In genomic region chr19:1888385-1888784, GRCh38 we compare ENCODE assay signal across 20 cellular contexts. TPM values are rescaled to one million over a fixed set of nuclear protein-coding genes. Genes with fewer than 3 reads are reported as not detected.
DNase-seq lines count a peak whose midpoint lies in the region; ATAC-seq and TF ChIP-seq lines count a peak whose summit lies in the region.
"Had no signal": no experiment of that assay in that cellular context is flagged by ENCODE, and none has a peak within 500 bp of the region (broad histone marks: within the 10 kb centered on the region; RNA-seq: fewer than 3 reads in every experiment).

No MANE protein-coding gene starts in this region.

- H3K27me3 Mint-ChIP-seq in CD8-positive, alpha-beta T cell (ENCODE audit: low read depth): no peaks in the 10 kb centered on the region
- H3K27me3 Mint-ChIP-seq in activated CD8-positive, alpha-beta T cell treated with anti-CD3 and anti-CD28 coated beads for 36 hours: no peaks in the 10 kb centered on the region
- H3K27me3 Mint-ChIP-seq: CD4-positive, alpha-beta T cell had no signal

- H3K36me3 Mint-ChIP-seq in CD8-positive, alpha-beta T cell: peaks cover 13% of the 10 kb centered on the region
- H3K36me3 Mint-ChIP-seq in activated CD8-positive, alpha-beta T cell treated with anti-CD3 and anti-CD28 coated beads for 36 hours (ENCODE audit: low read depth): peaks cover 11% of the 10 kb centered on the region

- peaks cover 19% of the 10 kb centered on the region for H3K4me1 Mint-ChIP-seq in CD8-positive, alpha-beta T cell (ENCODE audit: low read depth)
- H3K4me1 Mint-ChIP-seq in activated CD8-positive, alpha-beta T cell treated with anti-CD3 and anti-CD28 coated beads for 36 hours (ENCODE audit: low read depth): peaks cover 16% of the 10 kb centered on the region

- no peak overlapping the region for H3K4me3 Mint-ChIP-seq in CD8-positive, alpha-beta T cell
- no peak overlapping the region for H3K4me3 Mint-ChIP-seq in activated CD8-positive, alpha-beta T cell treated with anti-CD3 and anti-CD28 coated beads for 36 hours
- H3K4me3 Mint-ChIP-seq: CD4-positive, alpha-beta T cell had no signal

- no peak overlapping the region for H3K4me2 ChIP-seq in BLaER1
- no peak overlapping the region for H3K4me2 ChIP-seq in osteoblast (ENCODE audit: insufficient read depth, low read length)
- H3K4me2 ChIP-seq: PC-9 had no signal

- peaks cover 17% of the 10 kb centered on the region for H3K79me2 ChIP-seq in osteoblast (ENCODE audit: insufficient read depth, low read length)

- peaks cover 50% of the 10 kb centered on the region for H3K4me1 ChIP-seq in BLaER1
- peaks cover 19% of the 10 kb centered on the region for H3K4me1 ChIP-seq in adipocyte (ENCODE audit: control insufficient read depth, insufficient read depth, low read length)
- peaks cover 10% of the 10 kb centered on the region for H3K4me1 ChIP-seq in osteoblast (ENCODE audit: insufficient read depth, low read length)
- H3K4me1 ChIP-seq in CD8-positive, alpha-beta T cell (ENCODE audit: insufficient read depth, low read length): peaks cover 14% of the 10 kb centered on the region

- H3K27ac ChIP-seq in BLaER1 (0 out of 2 replicates have a peak overlapping the region, but pooled peaks have one; percentile 32), osteoblast (ENCODE audit: low read depth, low read length) (no peak overlapping the region)
- H3K27ac ChIP-seq in CD8-positive, alpha-beta T cell (ENCODE audit: low read depth, low read length): no peak overlapping the region
- H3K27ac ChIP-seq: PC-9 had no signal

- no peaks in the 10 kb centered on the region for H3K27me3 ChIP-seq in BLaER1
- no peaks in the 10 kb centered on the region for H3K27me3 ChIP-seq in adipocyte (replicated peaks; ENCODE audit: control insufficient read depth, insufficient read depth, low read length)
- no peaks in the 10 kb centered on the region for H3K27me3 ChIP-seq in osteoblast (ENCODE audit: insufficient read depth, low read length)
- H3K27me3 ChIP-seq in CD8-positive, alpha-beta T cell (ENCODE audit: insufficient read depth, low read length): no peaks in the 10 kb centered on the region
- H3K27me3 ChIP-seq: BLaER1 treated with 17β-estradiol and CSF1 and Interleukin-3, amounts not matched to agents 10 nM and 100 nM had no signal

- no peak for TF ChIP-seq CTCF in osteoblast (IDR thresholded peaks at IDR 0.05; ENCODE audit: extremely low read depth, low read depth, low read length)
- TF ChIP-seq CTCF in CD8-positive, alpha-beta T cell (IDR thresholded peaks at IDR 0.05): no peak
- TF ChIP-seq CTCF in activated CD8-positive, alpha-beta T cell treated with anti-CD3 and anti-CD28 coated beads for 36 hours (IDR thresholded peaks at IDR 0.05): no peak

- H3K9ac ChIP-seq in BLaER1 (no peak overlapping the region), adipocyte (ENCODE audit: low read length) (peak overlapping the region; percentile 4)

- POLR2A ChIA-PET in CD8-positive, alpha-beta T cell (lab: Charles Lee): interaction anchor here (1.5 kb wide), 1 partner anchor 12 kb away, joined by 4 read pairs; no protein-coding TSS in a partner anchor
- POLR2A ChIA-PET in activated CD8-positive, alpha-beta T cell treated with anti-CD3 and anti-CD28 coated beads for 36 hours (lab: Charles Lee): interaction anchor here (1.3 to 1.9 kb wide), 2 partner anchors 8 to 144 kb away, joined by 3 to 4 read pairs; no protein-coding TSS in a partner anchor

- CTCF ChIA-PET in CD8-positive, alpha-beta T cell (lab: Charles Lee): no interaction called here
- CTCF ChIA-PET in activated CD8-positive, alpha-beta T cell treated with anti-CD3 and anti-CD28 coated beads for 36 hours (lab: Charles Lee): interaction anchor here (0.6 kb wide), 1 partner anchor 23 kb away, joined by 3 read pairs; no protein-coding TSS in a partner anchor

- DNase-seq in adipocyte (ENCODE audit: low read depth): no peak
- peak; percentile 56 for DNase-seq in osteoblast (ENCODE audit: insufficient read length, low spot score, missing footprints)
- no peak for DNase-seq in CD8-positive, alpha-beta T cell
- DNase-seq in activated CD8-positive, alpha-beta T cell treated with anti-CD3 and anti-CD28 coated beads for 36 hours: no peak
- DNase-seq: CD4-positive, alpha-beta T cell; COR-L47; DMS53; H7; KG1; MM.1S; NCI-H2029; NCI-H446; NCI-H524 treated with DMSO at 0.1 percent for 48 hours; NCI-H82; NK-92 treated with Interleukin-12 subunit alpha and Interleukin-12 subunit beta, amount 100 ng/mL, for 24 hours; PC-9; Right ventricle myocardium superior had no signal

- H3K36me3 ChIP-seq in BLaER1: no peaks in the 10 kb centered on the region
- H3K36me3 ChIP-seq in adipocyte (ENCODE audit: control insufficient read depth, insufficient read depth, low read length, severe bottlenecking): no peaks in the 10 kb centered on the region
- no peaks in the 10 kb centered on the region for H3K36me3 ChIP-seq in osteoblast (ENCODE audit: insufficient read depth, low read length)
- H3K36me3 ChIP-seq in CD8-positive, alpha-beta T cell (ENCODE audit: insufficient read depth, low read length): no peaks in the 10 kb centered on the region

- H3K9me3 ChIP-seq in BLaER1: no peaks in the 10 kb centered on the region
- no peaks in the 10 kb centered on the region for H3K9me3 ChIP-seq in adipocyte (ENCODE audit: control insufficient read depth, low read length)
- no peaks in the 10 kb centered on the region for H3K9me3 ChIP-seq in osteoblast (ENCODE audit: low read depth, low read length)
- H3K9me3 ChIP-seq in CD8-positive, alpha-beta T cell (ENCODE audit: low read length): no peaks in the 10 kb centered on the region
- H3K9me3 ChIP-seq: BLaER1 treated with 17β-estradiol and CSF1 and Interleukin-3, amounts not matched to agents 10 nM and 100 nM had no signal

- H2AFZ ChIP-seq in osteoblast (ENCODE audit: low read length): no peak overlapping the region
- H2AFZ ChIP-seq: PC-9 had no signal

- no peaks in the 10 kb centered on the region for H3K9me3 Mint-ChIP-seq in CD8-positive, alpha-beta T cell
- no peaks in the 10 kb centered on the region for H3K9me3 Mint-ChIP-seq in activated CD8-positive, alpha-beta T cell treated with anti-CD3 and anti-CD28 coated beads for 36 hours
- H3K9me3 Mint-ChIP-seq: CD4-positive, alpha-beta T cell had no signal

- intact Hi-C loops in CD8-positive, alpha-beta T cell (cut with DNase I, micrococcal nuclease): no loop called here
- intact Hi-C loops in activated CD8-positive, alpha-beta T cell treated with anti-CD3 and anti-CD28 coated beads for 36 hours (cut with micrococcal nuclease): no loop called here

- H4K20me1 ChIP-seq in BLaER1: peaks cover 17% of the 10 kb centered on the region
- H4K20me1 ChIP-seq in osteoblast (ENCODE audit: insufficient read depth, low read length): peaks cover 17% of the 10 kb centered on the region

- no peak overlapping the region for H3K4me3 ChIP-seq in BLaER1
- no peak overlapping the region for H3K4me3 ChIP-seq in adipocyte (ENCODE audit: low read length)
- no peak overlapping the region for H3K4me3 ChIP-seq in osteoblast (ENCODE audit: insufficient read depth, low read length)
- no peak overlapping the region for H3K4me3 ChIP-seq in CD8-positive, alpha-beta T cell (ENCODE audit: low read depth, low read length)
- H3K4me3 ChIP-seq: BLaER1 treated with 17β-estradiol and CSF1 and Interleukin-3, amounts not matched to agents 10 nM and 100 nM; PC-9 had no signal

- ATAC-seq in CD8-positive, alpha-beta T cell: no peak
- no peak for ATAC-seq in GM18907 (IDR thresholded peaks at IDR 0.05; ENCODE audit: unreplicated experiment)
- no peak for ATAC-seq in activated CD8-positive, alpha-beta T cell treated with anti-CD3 and anti-CD28 coated beads for 36 hours

- no peak overlapping the region for H3K27ac Mint-ChIP-seq in CD8-positive, alpha-beta T cell
- no peak overlapping the region for H3K27ac Mint-ChIP-seq in activated CD8-positive, alpha-beta T cell treated with anti-CD3 and anti-CD28 coated beads for 36 hours
- H3K27ac Mint-ChIP-seq: CD4-positive, alpha-beta T cell had no signal

RNA-seq across cellular contexts. Expression of gene ABHD17A, which starts 3.1 kb away (rescaled TPM):
- 49.5 and 52.5 TPM in 2 replicates for total RNA-seq in osteoblast
- 100 to 1,000 TPM; 204 TPM for total RNA-seq in CD8-positive, alpha-beta T cell
- total RNA-seq in activated CD8-positive, alpha-beta T cell treated with anti-CD3 and anti-CD28 coated beads for 36 hours: 100 to 1,000 TPM; 112 to 113 TPM

RNA-seq across cellular contexts. Expression of gene ADAT3, which starts 16.8 kb away (rescaled TPM):
- 3.3 and 3.8 TPM in 2 replicates for total RNA-seq in osteoblast
- total RNA-seq in CD8-positive, alpha-beta T cell: 1 to 10 TPM; 6.4 to 7.3 TPM
- total RNA-seq in activated CD8-positive, alpha-beta T cell treated with anti-CD3 and anti-CD28 coated beads for 36 hours: 1 to 10 TPM; 5.3 to 6.7 TPM

RNA-seq across cellular contexts. Expression of gene SCAMP4, which starts 16.8 kb away (rescaled TPM):
- total RNA-seq in osteoblast: 55.7 and 70.6 TPM in 2 replicates
- total RNA-seq in CD8-positive, alpha-beta T cell: 10 to 100 TPM; 18.5 to 19.2 TPM
- total RNA-seq in activated CD8-positive, alpha-beta T cell treated with anti-CD3 and anti-CD28 coated beads for 36 hours: 10 to 100 TPM; 23.1 to 25.1 TPM

RNA-seq across cellular contexts. Expression of gene KLF16, which starts 25.0 kb away (rescaled TPM):
- total RNA-seq in osteoblast: 6.9 and 11.5 TPM in 2 replicates
- 10 to 100 TPM; 85.7 to 88.7 TPM for total RNA-seq in CD8-positive, alpha-beta T cell
- total RNA-seq in activated CD8-positive, alpha-beta T cell treated with anti-CD3 and anti-CD28 coated beads for 36 hours: 10 to 100 TPM; 25.6 to 27.7 TPM

RNA-seq across cellular contexts. Expression of gene REXO1, which starts 40.1 kb away (rescaled TPM):
- total RNA-seq in osteoblast: 8.5 and 9.4 TPM in 2 replicates
- total RNA-seq in CD8-positive, alpha-beta T cell: 100 to 1,000 TPM; 143 to 152 TPM
- total RNA-seq in activated CD8-positive, alpha-beta T cell treated with anti-CD3 and anti-CD28 coated beads for 36 hours: 10 to 100 TPM; 43.4 to 46.8 TPM
